1 cellular context compared by ENCODE assay signal in the genomic region with DNA sequence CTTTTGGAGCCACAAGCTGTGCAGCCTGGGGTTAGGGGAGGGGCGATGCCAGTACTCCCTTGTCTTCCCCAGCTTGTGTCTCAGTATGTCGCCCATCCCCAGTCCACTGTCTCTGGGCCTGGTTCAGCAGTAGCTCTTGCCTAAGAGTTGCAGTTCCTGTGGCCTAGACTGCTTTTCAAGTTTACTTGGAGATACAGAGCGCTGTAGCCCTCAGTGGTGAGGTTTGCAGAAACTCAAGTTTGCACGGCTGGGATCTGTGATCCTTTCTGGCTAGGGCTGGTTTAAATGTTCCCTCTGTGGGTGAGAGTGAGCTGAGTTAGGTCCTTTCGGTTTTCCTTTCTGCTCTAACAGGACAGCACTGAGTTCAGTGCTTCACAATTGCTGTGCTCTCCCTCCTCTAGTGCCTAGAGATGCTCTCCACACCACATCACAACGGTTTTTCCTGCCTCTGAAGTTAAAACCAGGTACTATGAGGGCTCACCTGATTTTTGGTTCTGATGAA.
TF ChIP-seq lines count a peak whose summit lies in the region.

No MANE protein-coding gene starts in this region.

TF ChIP-seq in GM23338, 12 proteins besides CTCF, POLR2A, EP300 and RAD21:
- TF ChIP-seq, protein P1, sequence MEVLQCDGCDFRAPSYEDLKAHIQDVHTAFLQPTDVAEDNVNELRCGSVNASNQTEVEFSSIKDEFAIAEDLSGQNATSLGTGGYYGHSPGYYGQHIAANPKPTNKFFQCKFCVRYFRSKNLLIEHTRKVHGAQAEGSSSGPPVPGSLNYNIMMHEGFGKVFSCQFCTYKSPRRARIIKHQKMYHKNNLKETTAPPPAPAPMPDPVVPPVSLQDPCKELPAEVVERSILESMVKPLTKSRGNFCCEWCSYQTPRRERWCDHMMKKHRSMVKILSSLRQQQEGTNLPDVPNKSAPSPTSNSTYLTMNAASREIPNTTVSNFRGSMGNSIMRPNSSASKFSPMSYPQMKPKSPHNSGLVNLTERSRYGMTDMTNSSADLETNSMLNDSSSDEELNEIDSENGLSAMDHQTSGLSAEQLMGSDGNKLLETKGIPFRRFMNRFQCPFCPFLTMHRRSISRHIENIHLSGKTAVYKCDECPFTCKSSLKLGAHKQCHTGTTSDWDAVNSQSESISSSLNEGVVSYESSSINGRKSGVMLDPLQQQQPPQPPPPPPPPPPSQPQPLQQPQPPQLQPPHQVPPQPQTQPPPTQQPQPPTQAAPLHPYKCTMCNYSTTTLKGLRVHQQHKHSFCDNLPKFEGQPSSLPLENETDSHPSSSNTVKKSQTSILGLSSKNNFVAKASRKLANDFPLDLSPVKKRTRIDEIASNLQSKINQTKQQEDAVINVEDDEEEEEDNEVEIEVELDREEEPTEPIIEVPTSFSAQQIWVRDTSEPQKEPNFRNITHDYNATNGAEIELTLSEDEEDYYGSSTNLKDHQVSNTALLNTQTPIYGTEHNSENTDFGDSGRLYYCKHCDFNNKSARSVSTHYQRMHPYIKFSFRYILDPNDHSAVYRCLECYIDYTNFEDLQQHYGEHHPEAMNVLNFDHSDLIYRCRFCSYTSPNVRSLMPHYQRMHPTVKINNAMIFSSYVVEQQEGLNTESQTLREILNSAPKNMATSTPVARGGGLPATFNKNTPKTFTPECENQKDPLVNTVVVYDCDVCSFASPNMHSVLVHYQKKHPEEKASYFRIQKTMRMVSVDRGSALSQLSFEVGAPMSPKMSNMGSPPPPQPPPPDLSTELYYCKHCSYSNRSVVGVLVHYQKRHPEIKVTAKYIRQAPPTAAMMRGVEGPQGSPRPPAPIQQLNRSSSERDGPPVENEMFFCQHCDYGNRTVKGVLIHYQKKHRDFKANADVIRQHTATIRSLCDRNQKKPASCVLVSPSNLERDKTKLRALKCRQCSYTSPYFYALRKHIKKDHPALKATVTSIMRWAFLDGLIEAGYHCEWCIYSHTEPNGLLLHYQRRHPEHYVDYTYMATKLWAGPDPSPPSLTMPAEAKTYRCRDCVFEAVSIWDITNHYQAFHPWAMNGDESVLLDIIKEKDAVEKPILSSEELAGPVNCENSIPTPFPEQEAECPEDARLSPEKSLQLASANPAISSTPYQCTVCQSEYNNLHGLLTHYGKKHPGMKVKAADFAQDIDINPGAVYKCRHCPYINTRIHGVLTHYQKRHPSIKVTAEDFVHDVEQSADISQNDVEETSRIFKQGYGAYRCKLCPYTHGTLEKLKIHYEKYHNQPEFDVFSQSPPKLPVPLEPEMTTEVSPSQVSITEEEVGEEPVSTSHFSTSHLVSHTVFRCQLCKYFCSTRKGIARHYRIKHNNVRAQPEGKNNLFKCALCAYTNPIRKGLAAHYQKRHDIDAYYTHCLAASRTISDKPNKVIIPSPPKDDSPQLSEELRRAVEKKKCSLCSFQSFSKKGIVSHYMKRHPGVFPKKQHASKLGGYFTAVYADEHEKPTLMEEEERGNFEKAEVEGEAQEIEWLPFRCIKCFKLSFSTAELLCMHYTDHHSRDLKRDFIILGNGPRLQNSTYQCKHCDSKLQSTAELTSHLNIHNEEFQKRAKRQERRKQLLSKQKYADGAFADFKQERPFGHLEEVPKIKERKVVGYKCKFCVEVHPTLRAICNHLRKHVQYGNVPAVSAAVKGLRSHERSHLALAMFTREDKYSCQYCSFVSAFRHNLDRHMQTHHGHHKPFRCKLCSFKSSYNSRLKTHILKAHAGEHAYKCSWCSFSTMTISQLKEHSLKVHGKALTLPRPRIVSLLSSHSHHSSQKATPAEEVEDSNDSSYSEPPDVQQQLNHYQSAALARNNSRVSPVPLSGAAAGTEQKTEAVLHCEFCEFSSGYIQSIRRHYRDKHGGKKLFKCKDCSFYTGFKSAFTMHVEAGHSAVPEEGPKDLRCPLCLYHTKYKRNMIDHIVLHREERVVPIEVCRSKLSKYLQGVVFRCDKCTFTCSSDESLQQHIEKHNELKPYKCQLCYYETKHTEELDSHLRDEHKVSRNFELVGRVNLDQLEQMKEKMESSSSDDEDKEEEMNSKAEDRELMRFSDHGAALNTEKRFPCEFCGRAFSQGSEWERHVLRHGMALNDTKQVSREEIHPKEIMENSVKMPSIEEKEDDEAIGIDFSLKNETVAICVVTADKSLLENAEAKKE (CRISPR knock-in tag; IDR thresholded peaks at IDR 0.05), result no peak
- TF ChIP-seq NANOG (IDR thresholded peaks at IDR 0.05; ENCODE audit: borderline replicate concordance), result no peak
- no peak for TF ChIP-seq POLR2AphosphoS5 (IDR thresholded peaks at IDR 0.05; ENCODE audit: low read depth)
- TF ChIP-seq EZH2 (IDR thresholded peaks at IDR 0.05; ENCODE audit: low read depth, unreplicated experiment), result no peak
- TF ChIP-seq EZH2phosphoT487 (IDR thresholded peaks at IDR 0.05; ENCODE audit: unreplicated experiment), result no peak
- no peak for TF ChIP-seq CREB1 (CRISPR knock-in tag; IDR thresholded peaks at IDR 0.05; ENCODE audit: low read depth)
